ENCODE assay signal across 13 cellular contexts in genomic region chr9:131181091-131181681, GRCh38. TPM values are rescaled to one million over a fixed set of nuclear protein-coding genes. Genes with fewer than 3 reads are reported as not detected.
DNase-seq lines count a peak whose midpoint lies in the region; ATAC-seq and TF ChIP-seq lines count a peak whose summit lies in the region.
"Had no signal": no experiment of that assay in that cellular context is flagged by ENCODE, and none has a peak within 500 bp of the region (broad histone marks: within the 10 kb centered on the region; RNA-seq: fewer than 3 reads in every experiment).

No MANE protein-coding gene starts in this region.

- H3K4me3 ChIP-seq in right atrium auricular region = no peak overlapping the region
- H3K4me3 ChIP-seq in OCI-LY3 (ENCODE audit: low read length) = no peak overlapping the region
- H3K4me3 ChIP-seq in testis = no peak overlapping the region
- no peak overlapping the region for H3K4me3 ChIP-seq in vagina
- H3K4me3 ChIP-seq: SJCRH30 had no signal

- H3K4me3 Mint-ChIP-seq in endothelial cell (ENCODE audit: unreplicated experiment) = no peak overlapping the region
- H3K4me3 Mint-ChIP-seq: activated naive CD8-positive, alpha-beta T cell treated with anti-CD3 and anti-CD28 coated beads, Interleukin-2, amount 10 ng/mL, durations not matched to agents 7 days and 5 days had no signal

- 0 out of 2 replicates have a peak, but pooled peaks cover 3% of the 10 kb centered on the region for H4K20me1 ChIP-seq in OCI-LY3 (ENCODE audit: insufficient read depth, low read length)

- no peaks in the 10 kb centered on the region for H3K9me3 ChIP-seq in right atrium auricular region
- no peaks in the 10 kb centered on the region for H3K9me3 ChIP-seq in OCI-LY3 (ENCODE audit: insufficient read depth, low read length)
- H3K9me3 ChIP-seq in testis = no peaks in the 10 kb centered on the region
- H3K9me3 ChIP-seq in vagina = no peaks in the 10 kb centered on the region
- H3K9me3 ChIP-seq: SJCRH30 had no signal

- 88 to 90% methylated on average over 6 of the region's 6 CpGs for WGBS in testis, 2 donors

- H3K4me1 Mint-ChIP-seq in endothelial cell (ENCODE audit: unreplicated experiment) = no peaks in the 10 kb centered on the region

- H3K4me1 ChIP-seq in right atrium auricular region (peaks cover 0 to 19% of the 10 kb centered on the region in 2 donors), OCI-LY3 (ENCODE audit: low read length) (peaks cover 31% of the 10 kb centered on the region), testis (peaks cover 11% of the 10 kb centered on the region), vagina (no peaks in the 10 kb centered on the region)

- TF ChIP-seq POLR2A in testis (IDR thresholded peaks at IDR 0.05) (no peak), vagina (IDR thresholded peaks at IDR 0.05) (no peak)

- no peaks in the 10 kb centered on the region for H3K9me3 Mint-ChIP-seq in endothelial cell (ENCODE audit: unreplicated experiment)
- H3K9me3 Mint-ChIP-seq: activated naive CD8-positive, alpha-beta T cell treated with anti-CD3 and anti-CD28 coated beads, Interleukin-2, amount 10 ng/mL, durations not matched to agents 7 days and 5 days had no signal

- H3K27ac Mint-ChIP-seq in endothelial cell (ENCODE audit: unreplicated experiment) = no peak overlapping the region
- H3K27ac Mint-ChIP-seq: activated naive CD8-positive, alpha-beta T cell treated with anti-CD3 and anti-CD28 coated beads, Interleukin-2, amount 10 ng/mL, durations not matched to agents 7 days and 5 days had no signal

- peak in 1 of 2 donors; percentile 40 for TF ChIP-seq CTCF in right atrium auricular region (IDR thresholded peaks at IDR 0.05)
- peak; percentile 16 for TF ChIP-seq CTCF in OCI-LY3 (IDR thresholded peaks at IDR 0.05; ENCODE audit: low read depth, low read length)
- peak; percentile 70 for TF ChIP-seq CTCF in endothelial cell (IDR thresholded peaks at IDR 0.05; ENCODE audit: unreplicated experiment)
- TF ChIP-seq CTCF in testis (IDR thresholded peaks at IDR 0.05) = peak in 2 of 3 experiments; percentile 15 to 42
- TF ChIP-seq CTCF in vagina (IDR thresholded peaks at IDR 0.05) = no peak

- no peak for ATAC-seq in left ventricle myocardium superior

- H2AFZ ChIP-seq in OCI-LY3 (ENCODE audit: low read depth, low read length) = no peak overlapping the region

- H3K79me2 ChIP-seq in OCI-LY3 (ENCODE audit: low read length) = peaks cover 4% of the 10 kb centered on the region; the same call in 1 of the 2 replicates

- no peaks in the 10 kb centered on the region for H3K27me3 Mint-ChIP-seq in endothelial cell (ENCODE audit: unreplicated experiment)
- H3K27me3 Mint-ChIP-seq: activated naive CD8-positive, alpha-beta T cell treated with anti-CD3 and anti-CD28 coated beads, Interleukin-2, amount 10 ng/mL, durations not matched to agents 7 days and 5 days had no signal

- H3K36me3 ChIP-seq in right atrium auricular region (peaks cover 23% of the 10 kb centered on the region), OCI-LY3 (replicated peaks; ENCODE audit: low read depth, low read length) (peaks cover 46% of the 10 kb centered on the region), testis (ENCODE audit: low read depth, missing control alignments) (no peaks in the 10 kb centered on the region), vagina (peaks cover 0 to 43% of the 10 kb centered on the region in 2 donors)

- H3K27me3 ChIP-seq in right atrium auricular region (no peaks in the 10 kb centered on the region), OCI-LY3 (ENCODE audit: low read depth, low read length) (no peaks in the 10 kb centered on the region), testis (no peaks in the 10 kb centered on the region), vagina (no peaks in the 10 kb centered on the region)
- H3K27me3 ChIP-seq: SJCRH30 had no signal

- no peak overlapping the region for H3K4me2 ChIP-seq in OCI-LY3 (ENCODE audit: low read length)

- intact Hi-C loops in left ventricle myocardium superior (cut with micrococcal nuclease) (loop anchor here (10.0 kb wide), 1 partner anchor 84 kb away; no protein-coding TSS in a partner anchor), testis (cut with DNase I; ENCODE audit: low total_unique reads) (no loop called here), vagina (cut with DNase I) (no loop called here)

- H3K27ac ChIP-seq in right atrium auricular region (peak overlapping the region; percentile 12 to 63), OCI-LY3 (ENCODE audit: low read length) (no peak overlapping the region), testis (no peak overlapping the region), vagina (no peak overlapping the region)
- H3K27ac ChIP-seq: SJCRH30 had no signal

- no peak for DNase-seq in right atrium auricular region (ENCODE audit: low spot score)
- DNase-seq in left ventricle myocardium superior = no peak
- DNase-seq in endothelial cell (ENCODE audit: low spot score) = no peak
- no peak for DNase-seq in testis
- no peak for DNase-seq in activated CD4-positive, alpha-beta T cell treated with anti-CD3 and anti-CD28 coated beads, Interleukin-2, amount 50 U/mL, for 48 hours
- DNase-seq in DMS79 (lab: John Stamatoyannopoulos, UW) = no peak
- no peak for DNase-seq in vagina (ENCODE audit: extremely low spot score in 2 of 2)
- DNase-seq: activated CD4-positive, alpha-beta T cell treated with anti-CD3 and anti-CD28 coated beads, Interleukin-2, amount 50 U/mL, for 1 hour; activated naive CD8-positive, alpha-beta T cell treated with anti-CD3 and anti-CD28 coated beads, Interleukin-2, amount 10 ng/mL, durations not matched to agents 7 days and 5 days; NCI-H2107; SJCRH30; stimulated activated CD4-positive, alpha-beta T cell treated with anti-CD3 and anti-CD28 coated beads, Interleukin-12 subunit alpha, Interleukin-12 subunit beta, amount 100 ng/mL, for 4 hours had no signal

- no peak overlapping the region for H3K9ac ChIP-seq in OCI-LY3 (ENCODE audit: low read length)

- peaks cover 7% of the 10 kb centered on the region for H3K36me3 Mint-ChIP-seq in endothelial cell (ENCODE audit: low read depth, unreplicated experiment)

RNA-seq across cellular contexts. Expression of gene NUP214, which starts 55.8 kb away (rescaled TPM):
- total RNA-seq in right atrium auricular region = 10 to 100 TPM; 29.5 to 31.6 TPM
- total RNA-seq in left ventricle myocardium superior = 28.9 TPM
- 60.8 TPM for total RNA-seq in endothelial cell (ENCODE audit: unreplicated experiment)
- 100 to 1,000 TPM; 190 to 250 TPM for total RNA-seq in testis
- 237 TPM for polyA plus RNA-seq in testis (ENCODE audit: insufficient read depth, low read depth, low replicate concordance)
- 70.2 TPM for total RNA-seq in vagina

Comparison
In these comparisons a context has a peak if more than half of its experiments do, and no peak if none do; other contexts are left out.
1. H3K27ac ChIP-seq: peak in right atrium auricular region (2 of 2); none in OCI-LY3 (single experiment), testis (0 of 2) and vagina (single experiment).
2. CTCF ChIP-seq: peak in OCI-LY3 (single experiment), endothelial cell (single experiment) and testis (2 of 3); none in vagina (0 of 3).